In genomic region chr2:38376683-38377500, GRCh38 we compare ENCODE assay signal across 1 cellular context.
TF ChIP-seq lines count a peak whose summit lies in the region.

Gene ATL2, minus strand, starts transcription at chr2:38377273. Its CDS starts 13 bp downstream, at chr2:38377260.

TF ChIP-seq in K562, 482 proteins besides CTCF, POLR2A, EP300 and RAD21 (continued from another document and continues in another):
- TF ChIP-seq, protein P1, sequence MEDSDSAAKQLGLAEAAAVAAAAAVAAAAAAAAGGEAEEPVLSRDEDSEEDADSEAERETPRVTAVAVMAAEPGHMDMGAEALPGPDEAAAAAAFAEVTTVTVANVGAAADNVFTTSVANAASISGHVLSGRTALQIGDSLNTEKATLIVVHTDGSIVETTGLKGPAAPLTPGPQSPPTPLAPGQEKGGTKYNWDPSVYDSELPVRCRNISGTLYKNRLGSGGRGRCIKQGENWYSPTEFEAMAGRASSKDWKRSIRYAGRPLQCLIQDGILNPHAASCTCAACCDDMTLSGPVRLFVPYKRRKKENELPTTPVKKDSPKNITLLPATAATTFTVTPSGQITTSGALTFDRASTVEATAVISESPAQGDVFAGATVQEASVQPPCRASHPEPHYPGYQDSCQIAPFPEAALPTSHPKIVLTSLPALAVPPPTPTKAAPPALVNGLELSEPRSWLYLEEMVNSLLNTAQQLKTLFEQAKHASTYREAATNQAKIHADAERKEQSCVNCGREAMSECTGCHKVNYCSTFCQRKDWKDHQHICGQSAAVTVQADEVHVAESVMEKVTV (CRISPR knock-in tag; IDR thresholded peaks at IDR 0.05): no peak
- TF ChIP-seq CTCFL (IDR thresholded peaks at IDR 0.05; ENCODE audit: borderline replicate concordance, insufficient read depth, low read depth, low read length, poor library complexity, severe bottlenecking): no peak
- no peak for TF ChIP-seq RFX5 (IDR thresholded peaks at IDR 0.05; ENCODE audit: low read depth, low read length)
- TF ChIP-seq ZFP1 (CRISPR knock-in tag; IDR thresholded peaks at IDR 0.05): no peak
- TF ChIP-seq ZNF253 (CRISPR knock-in tag; conservative IDR thresholded peaks at IDR 0.05): no peak
- TF ChIP-seq, protein P2, sequence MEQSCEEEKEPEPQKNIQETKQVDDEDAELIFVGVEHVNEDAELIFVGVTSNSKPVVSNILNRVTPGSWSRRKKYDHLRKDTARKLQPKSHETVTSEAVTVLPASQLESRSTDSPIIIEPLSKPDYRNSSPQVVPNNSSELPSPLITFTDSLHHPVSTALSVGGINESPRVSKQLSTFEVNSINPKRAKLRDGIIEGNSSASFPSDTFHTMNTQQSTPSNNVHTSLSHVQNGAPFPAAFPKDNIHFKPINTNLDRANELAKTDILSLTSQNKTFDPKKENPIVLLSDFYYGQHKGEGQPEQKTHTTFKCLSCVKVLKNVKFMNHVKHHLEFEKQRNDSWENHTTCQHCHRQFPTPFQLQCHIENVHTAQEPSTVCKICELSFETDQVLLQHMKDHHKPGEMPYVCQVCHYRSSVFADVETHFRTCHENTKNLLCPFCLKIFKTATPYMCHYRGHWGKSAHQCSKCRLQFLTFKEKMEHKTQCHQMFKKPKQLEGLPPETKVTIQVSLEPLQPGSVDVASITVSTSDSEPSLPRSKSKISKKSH (CRISPR knock-in tag; IDR thresholded peaks at IDR 0.05): no peak
- TF ChIP-seq, protein P3, sequence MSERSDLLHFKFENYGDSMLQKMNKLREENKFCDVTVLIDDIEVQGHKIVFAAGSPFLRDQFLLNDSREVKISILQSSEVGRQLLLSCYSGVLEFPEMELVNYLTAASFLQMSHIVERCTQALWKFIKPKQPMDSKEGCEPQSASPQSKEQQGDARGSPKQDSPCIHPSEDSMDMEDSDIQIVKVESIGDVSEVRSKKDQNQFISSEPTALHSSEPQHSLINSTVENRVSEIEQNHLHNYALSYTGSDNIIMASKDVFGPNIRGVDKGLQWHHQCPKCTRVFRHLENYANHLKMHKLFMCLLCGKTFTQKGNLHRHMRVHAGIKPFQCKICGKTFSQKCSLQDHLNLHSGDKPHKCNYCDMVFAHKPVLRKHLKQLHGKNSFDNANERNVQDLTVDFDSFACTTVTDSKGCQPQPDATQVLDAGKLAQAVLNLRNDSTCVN (CRISPR knock-in tag; IDR thresholded peaks at IDR 0.05): no peak
- peak; percentile 63 for TF ChIP-seq KDM5B (IDR thresholded peaks at IDR 0.05; ENCODE audit: insufficient replicate concordance, low read depth, low read length)
- TF ChIP-seq ZKSCAN8 (CRISPR knock-in tag; IDR thresholded peaks at IDR 0.05): no peak
- TF ChIP-seq ELF4 (CRISPR knock-in tag; IDR thresholded peaks at IDR 0.05): no peak
- TF ChIP-seq ZKSCAN1 (IDR thresholded peaks at IDR 0.05; ENCODE audit: low read depth, low read length): no peak
- TF ChIP-seq CBX1 (IDR thresholded peaks at IDR 0.05; ENCODE audit: low read depth): peak; percentile 63; the same call in 1 of the 2 replicates
- TF ChIP-seq SRSF9 (IDR thresholded peaks at IDR 0.05; ENCODE audit: borderline replicate concordance, low read depth, low read length): no peak
- TF ChIP-seq ZNF197 (CRISPR knock-in tag; IDR thresholded peaks at IDR 0.05; ENCODE audit: low read depth): no peak
- TF ChIP-seq HNRNPH1 (optimal IDR thresholded peaks at IDR 0.05; ENCODE audit: low read depth, low read length): no peak
- TF ChIP-seq, protein P4, sequence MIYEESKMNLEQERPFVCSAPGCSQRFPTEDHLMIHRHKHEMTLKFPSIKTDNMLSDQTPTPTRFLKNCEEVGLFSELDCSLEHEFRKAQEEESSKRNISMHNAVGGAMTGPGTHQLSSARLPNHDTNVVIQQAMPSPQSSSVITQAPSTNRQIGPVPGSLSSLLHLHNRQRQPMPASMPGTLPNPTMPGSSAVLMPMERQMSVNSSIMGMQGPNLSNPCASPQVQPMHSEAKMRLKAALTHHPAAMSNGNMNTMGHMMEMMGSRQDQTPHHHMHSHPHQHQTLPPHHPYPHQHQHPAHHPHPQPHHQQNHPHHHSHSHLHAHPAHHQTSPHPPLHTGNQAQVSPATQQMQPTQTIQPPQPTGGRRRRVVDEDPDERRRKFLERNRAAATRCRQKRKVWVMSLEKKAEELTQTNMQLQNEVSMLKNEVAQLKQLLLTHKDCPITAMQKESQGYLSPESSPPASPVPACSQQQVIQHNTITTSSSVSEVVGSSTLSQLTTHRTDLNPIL (CRISPR knock-in tag; IDR thresholded peaks at IDR 0.05): no peak
- no peak for TF ChIP-seq KLF6 (CRISPR knock-in tag; IDR thresholded peaks at IDR 0.05; ENCODE audit: borderline replicate concordance)
- TF ChIP-seq CLOCK (CRISPR knock-in tag; IDR thresholded peaks at IDR 0.05; ENCODE audit: borderline replicate concordance): no peak
- peak; percentile 85 to 88; a peak in 3 of 4 replicates for TF ChIP-seq UBTF (IDR thresholded peaks at IDR 0.05; ENCODE audit: borderline replicate concordance in 1 of 2, low read depth in 2 of 2, low read length in 2 of 2)
- peak; percentile 85; the same call in 1 of the 2 replicates for TF ChIP-seq THAP12 (CRISPR knock-in tag; IDR thresholded peaks at IDR 0.05)
- TF ChIP-seq MTA1 (IDR thresholded peaks at IDR 0.05; ENCODE audit: borderline replicate concordance): peak; percentile 95
- no peak for TF ChIP-seq E2F8 (IDR thresholded peaks at IDR 0.05; ENCODE audit: low read depth, partially characterized antibody)
- no peak for TF ChIP-seq MAFK (IDR thresholded peaks at IDR 0.05; ENCODE audit: low read length)
- TF ChIP-seq HMGXB4 (CRISPR knock-in tag; IDR thresholded peaks at IDR 0.05): peak; percentile 99
- TF ChIP-seq, protein P5, sequence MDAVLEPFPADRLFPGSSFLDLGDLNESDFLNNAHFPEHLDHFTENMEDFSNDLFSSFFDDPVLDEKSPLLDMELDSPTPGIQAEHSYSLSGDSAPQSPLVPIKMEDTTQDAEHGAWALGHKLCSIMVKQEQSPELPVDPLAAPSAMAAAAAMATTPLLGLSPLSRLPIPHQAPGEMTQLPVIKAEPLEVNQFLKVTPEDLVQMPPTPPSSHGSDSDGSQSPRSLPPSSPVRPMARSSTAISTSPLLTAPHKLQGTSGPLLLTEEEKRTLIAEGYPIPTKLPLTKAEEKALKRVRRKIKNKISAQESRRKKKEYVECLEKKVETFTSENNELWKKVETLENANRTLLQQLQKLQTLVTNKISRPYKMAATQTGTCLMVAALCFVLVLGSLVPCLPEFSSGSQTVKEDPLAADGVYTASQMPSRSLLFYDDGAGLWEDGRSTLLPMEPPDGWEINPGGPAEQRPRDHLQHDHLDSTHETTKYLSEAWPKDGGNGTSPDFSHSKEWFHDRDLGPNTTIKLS (IDR thresholded peaks at IDR 0.05; ENCODE audit: borderline replicate concordance, low read depth): peak; percentile 90
- no peak for TF ChIP-seq KDM1A (IDR thresholded peaks at IDR 0.05)
- no peak for TF ChIP-seq CBX5 (IDR thresholded peaks at IDR 0.05; ENCODE audit: borderline replicate concordance, low read depth)
- peak; percentile 57 to 68; a peak in 2 of 4 replicates for TF ChIP-seq FOXK2 (conservative IDR thresholded peaks at IDR 0.05 in 1 of 2, IDR thresholded peaks at IDR 0.05 in 1 of 2; ENCODE audit: low read depth in 2 of 2)
- TF ChIP-seq NBN (IDR thresholded peaks at IDR 0.05; ENCODE audit: low read depth): peak; percentile 92
